In genomic region chr4:10552591-10553280, GRCh38 we compare ENCODE assay signal across 33 cellular contexts.
"Had no signal": no experiment of that assay in that cellular context is flagged by ENCODE, and none has a peak within 500 bp of the region (broad histone marks: within the 10 kb centered on the region; RNA-seq: fewer than 3 reads in every experiment).

No MANE protein-coding gene starts in this region.

- H3K36me3 Mint-ChIP-seq: activated naive CD4-positive, alpha-beta T cell treated with anti-CD3 and anti-CD28 coated beads, Interleukin-2, amount 50 U/mL, for 72 hours; immature natural killer cell; memory B cell; naive thymus-derived CD4-positive, alpha-beta T cell; WTC11 had no signal

- H3K9me3 ChIP-seq: colonic mucosa, heart left ventricle, pancreas, prostate gland, sigmoid colon, stomach, thyroid gland, upper lobe of left lung, vagina had no signal

- H3K36me3 ChIP-seq: colonic mucosa, heart left ventricle, pancreas, prostate gland, sigmoid colon, stomach, thyroid gland, upper lobe of left lung, vagina had no signal

- H3K27ac ChIP-seq: colonic mucosa, dorsolateral prefrontal cortex, heart left ventricle, pancreas, prostate gland, sigmoid colon, stomach, thyroid gland, vagina had no signal

- H3K4me1 ChIP-seq: colonic mucosa, heart left ventricle, pancreas, prostate gland, thyroid gland, vagina had no signal

- H3K4me2 ChIP-seq: smooth muscle cell had no signal

- H3K27ac Mint-ChIP-seq: activated CD8-positive, alpha-beta T cell treated with anti-CD3 and anti-CD28 coated beads for 36 hours; activated naive CD4-positive, alpha-beta T cell treated with anti-CD3 and anti-CD28 coated beads, Interleukin-2, amount 50 U/mL, for 72 hours; effector memory CD8-positive, alpha-beta T cell; immature natural killer cell; memory B cell; naive thymus-derived CD4-positive, alpha-beta T cell; stimulated activated naive B cell treated with anti-CD40 and anti-IgM and Interleukin-4, amounts not matched to agents 10 μg/mL and 1 μg/mL and 100 μg/mL, for 72 hours; WTC11 had no signal

- H3K9me3 Mint-ChIP-seq: activated CD8-positive, alpha-beta T cell treated with anti-CD3 and anti-CD28 coated beads for 36 hours; activated naive CD4-positive, alpha-beta T cell treated with anti-CD3 and anti-CD28 coated beads, Interleukin-2, amount 50 U/mL, for 72 hours; effector memory CD8-positive, alpha-beta T cell; immature natural killer cell; memory B cell; naive thymus-derived CD4-positive, alpha-beta T cell; stimulated activated naive B cell treated with anti-CD40 and anti-IgM and Interleukin-4, amounts not matched to agents 10 μg/mL and 1 μg/mL and 100 μg/mL, for 72 hours had no signal

- H3K27me3 ChIP-seq: colonic mucosa, sigmoid colon, thyroid gland, upper lobe of left lung, vagina had no signal

- DNase-seq: activated CD4-positive, alpha-beta T cell treated with anti-CD3 and anti-CD28 coated beads for 1 hour; activated CD4-positive, alpha-beta T cell treated with anti-CD3 and anti-CD28 coated beads, Interleukin-2, amount 50 U/mL, for 1 hour; activated CD8-positive, alpha-beta T cell treated with anti-CD3 and anti-CD28 coated beads for 36 hours; activated naive CD4-positive, alpha-beta T cell; activated T-cell treated with anti-CD3 and anti-CD28 coated beads, Interleukin-2, amount 50 U/mL, for 48 hours; cerebellar nuclear complex; colonic mucosa; dorsolateral prefrontal cortex; effector memory CD8-positive, alpha-beta T cell; heart left ventricle; hypothalamus; immature natural killer cell; kidney; left colon; midbrain; naive thymus-derived CD4-positive, alpha-beta T cell; nucleus accumbens; pancreas; retina; sigmoid colon; stimulated activated CD4-positive, alpha-beta T cell treated with anti-CD3 and anti-CD28 coated beads, Interleukin-1b, Interleukin-23, amount 100 ng/mL, for 48 hours; stimulated activated CD4-positive, alpha-beta T cell treated with anti-CD3 and anti-CD28 coated beads, Interleukin-4, amount 100 ng/mL, for 4 hours; stimulated activated CD8-positive, alpha-beta memory T cell treated with anti-CD3 and anti-CD28 coated beads, Interleukin-4, amount 100 ng/mL, for 48 hours; stimulated activated naive B cell treated with anti-CD40 and anti-IgM and Interleukin-4, amounts not matched to agents 10 μg/mL and 1 μg/mL and 100 μg/mL, for 72 hours; stomach; thyroid gland had no signal

- H3K27me3 Mint-ChIP-seq: stimulated activated naive B cell treated with anti-CD40 and anti-IgM and Interleukin-4, amounts not matched to agents 10 μg/mL and 1 μg/mL and 100 μg/mL, for 72 hours had no signal

- H3K4me3 ChIP-seq: colonic mucosa, dorsolateral prefrontal cortex, heart left ventricle, pancreas, prostate gland, sigmoid colon, smooth muscle cell, stomach, thyroid gland, upper lobe of left lung, vagina had no signal

- H3K4me3 Mint-ChIP-seq: activated CD8-positive, alpha-beta T cell treated with anti-CD3 and anti-CD28 coated beads for 36 hours; effector memory CD8-positive, alpha-beta T cell; immature natural killer cell; memory B cell; naive thymus-derived CD4-positive, alpha-beta T cell; stimulated activated naive B cell treated with anti-CD40 and anti-IgM and Interleukin-4, amounts not matched to agents 10 μg/mL and 1 μg/mL and 100 μg/mL, for 72 hours; WTC11 had no signal
